ENCODE assay signal across 16 cellular contexts in the genomic region with DNA sequence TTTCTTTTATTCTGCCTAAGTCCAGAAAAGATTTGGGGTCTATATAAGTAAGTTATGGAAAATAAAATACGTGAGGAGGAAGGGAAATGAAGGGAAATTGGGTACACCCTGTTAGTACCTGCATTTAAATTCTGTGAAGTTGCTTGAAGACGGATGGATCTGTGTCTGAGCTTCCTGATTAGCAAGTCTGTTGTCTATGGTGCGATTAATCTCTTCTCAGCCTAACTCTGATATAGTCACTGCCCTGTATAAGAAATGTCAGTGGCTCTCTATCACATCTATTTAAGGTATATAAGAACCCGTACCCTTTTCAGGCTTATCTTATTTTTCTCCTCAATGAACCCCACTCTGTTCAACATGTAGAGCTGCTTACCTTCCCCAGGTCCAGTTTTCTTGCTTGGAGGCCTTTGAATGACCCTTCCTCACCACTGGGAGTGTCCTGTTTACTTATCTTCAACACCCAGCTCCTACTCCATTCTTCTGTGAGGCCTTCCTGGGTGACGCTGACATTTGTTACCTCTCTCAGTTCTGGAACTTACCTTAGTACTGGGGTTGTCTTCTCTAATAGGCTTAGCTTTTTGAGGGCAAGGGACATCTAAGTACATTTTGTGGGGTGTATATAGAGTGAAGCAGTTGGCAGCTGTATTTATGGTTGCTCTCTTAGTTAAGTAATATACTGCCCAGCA.
A peak's percentile ranks its signal among the peaks of the same experiment; 100 is the strongest.
DNase-seq lines count a peak whose midpoint lies in the region; FAIRE-seq and TF ChIP-seq lines count a peak whose summit lies in the region.
"Had no signal": no experiment of that assay in that cellular context is flagged by ENCODE, and none has a peak within 500 bp of the region (broad histone marks: within the 10 kb centered on the region; RNA-seq: fewer than 3 reads in every experiment).

No MANE protein-coding gene starts in this region.

- no peak for TF ChIP-seq POLR2A in GM12892 (IDR thresholded peaks at IDR 0.05; ENCODE audit: low read depth, low read length)

- no peak for FAIRE-seq in GM12892 (lab: Jason Lieb, UNC)
- FAIRE-seq: H54 had no signal

- TF ChIP-seq CTCF in GM20000 (IDR thresholded peaks at IDR 0.05; ENCODE audit: extremely low read depth, missing control alignments), result no peak

- DNase-seq in GM20000 (ENCODE audit: low spot score) (peak; percentile 2), HT-29 (ENCODE audit: low spot score) (peak; percentile 24), epithelial cell of prostate (ENCODE audit: low read depth, low spot score) (peak; percentile 10), GM12892 (ENCODE audit: insufficient read length) (no peak), NCI-H345 treated with DMSO at 0.1 percent for 48 hours (lab: John Stamatoyannopoulos, UW; ENCODE audit: unreplicated experiment) (no peak)
- no peak for DNase-seq in activated T-cell treated with anti-CD3 and anti-CD28 coated beads, Interleukin-2, amount 50 U/mL, for 48 hours
- no peak for DNase-seq in activated CD4-positive, alpha-beta T cell treated with anti-CD3 and anti-CD28 coated beads for 1 hour
- DNase-seq: activated CD4-positive, alpha-beta T cell treated with anti-CD3 and anti-CD28 coated beads for 4 hours; heart right ventricle; Kasumi-1; NCI-H1105 treated with DMSO at 0.1 percent for 48 hours; NCI-H2107; NCI-H526 treated with DMSO at 0.1 percent for 48 hours had no signal

- peak overlapping the region; percentile 48 for H3K27ac ChIP-seq in epithelial cell of prostate
- H3K27ac ChIP-seq: ascending aorta, SK-N-MC had no signal

Comparison
In these comparisons a context has a peak if more than half of its experiments do, and no peak if none do; other contexts are left out.
1. DNase-seq: peak in GM20000 (single experiment), HT-29 (single experiment) and epithelial cell of prostate (single experiment); none in activated T-cell treated with anti-CD3 and anti-CD28 coated beads, Interleukin-2, amount 50 U/mL, for 48 hours (0 of 2), GM12892 (single experiment), NCI-H345 treated with DMSO at 0.1 percent for 48 hours (single experiment) and activated CD4-positive, alpha-beta T cell treated with anti-CD3 and anti-CD28 coated beads for 1 hour (single experiment).